ENCODE assay signal across 1 cellular context in the genomic region with DNA sequence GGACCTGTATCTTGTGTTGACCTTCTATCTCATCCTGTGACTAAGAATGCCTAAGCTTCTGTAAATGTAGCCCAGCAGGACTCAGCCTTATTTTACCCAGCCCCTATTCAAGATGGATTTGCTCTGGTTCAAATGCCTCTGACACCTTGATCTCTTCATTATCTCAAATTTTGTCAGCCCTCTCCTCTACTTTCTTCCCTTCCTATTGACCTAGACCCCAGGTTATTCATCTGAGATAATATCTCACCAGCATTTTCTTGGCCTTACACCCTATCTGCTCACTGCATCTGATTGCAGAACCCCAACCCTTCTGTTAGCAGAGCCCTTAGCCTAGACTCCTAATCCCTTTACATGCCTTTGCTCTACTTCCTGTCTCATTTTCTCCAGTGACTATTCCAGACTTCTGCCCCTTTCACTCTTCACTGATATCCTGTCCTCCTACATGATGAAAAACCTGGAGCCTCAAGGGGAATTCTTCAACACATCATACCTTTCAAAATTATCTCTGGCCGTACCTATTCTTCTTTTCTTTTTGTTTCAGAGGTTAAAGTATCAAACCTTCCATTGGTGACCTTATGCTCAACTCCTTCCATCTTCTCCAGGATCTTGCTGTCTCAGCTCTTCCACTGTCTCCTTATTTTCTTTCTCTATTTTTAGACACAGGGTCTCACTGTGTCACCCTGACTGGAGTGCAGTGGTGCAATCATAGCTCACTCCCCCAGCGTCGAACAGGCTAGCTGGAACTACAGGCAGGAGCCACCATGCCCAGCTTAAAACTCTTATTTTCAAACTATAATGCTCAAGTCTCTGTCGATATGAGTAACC.
A peak's percentile ranks its signal among the peaks of the same experiment; 100 is the strongest.
TF ChIP-seq lines count a peak whose summit lies in the region.

No MANE protein-coding gene starts in this region.

TF ChIP-seq in K562, 482 proteins besides CTCF, POLR2A, EP300 and RAD21 (continued from another document and continues in another):
- TF ChIP-seq, protein P1, sequence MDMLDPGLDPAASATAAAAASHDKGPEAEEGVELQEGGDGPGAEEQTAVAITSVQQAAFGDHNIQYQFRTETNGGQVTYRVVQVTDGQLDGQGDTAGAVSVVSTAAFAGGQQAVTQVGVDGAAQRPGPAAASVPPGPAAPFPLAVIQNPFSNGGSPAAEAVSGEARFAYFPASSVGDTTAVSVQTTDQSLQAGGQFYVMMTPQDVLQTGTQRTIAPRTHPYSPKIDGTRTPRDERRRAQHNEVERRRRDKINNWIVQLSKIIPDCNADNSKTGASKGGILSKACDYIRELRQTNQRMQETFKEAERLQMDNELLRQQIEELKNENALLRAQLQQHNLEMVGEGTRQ (CRISPR knock-in tag; IDR thresholded peaks at IDR 0.05), result no peak
- TF ChIP-seq FUS (optimal IDR thresholded peaks at IDR 0.05; ENCODE audit: low read depth, low read length), result no peak
- TF ChIP-seq HLTF (IDR thresholded peaks at IDR 0.05), result no peak
- peak; percentile 80 for TF ChIP-seq GATAD2A (IDR thresholded peaks at IDR 0.05)
- TF ChIP-seq, protein P2, sequence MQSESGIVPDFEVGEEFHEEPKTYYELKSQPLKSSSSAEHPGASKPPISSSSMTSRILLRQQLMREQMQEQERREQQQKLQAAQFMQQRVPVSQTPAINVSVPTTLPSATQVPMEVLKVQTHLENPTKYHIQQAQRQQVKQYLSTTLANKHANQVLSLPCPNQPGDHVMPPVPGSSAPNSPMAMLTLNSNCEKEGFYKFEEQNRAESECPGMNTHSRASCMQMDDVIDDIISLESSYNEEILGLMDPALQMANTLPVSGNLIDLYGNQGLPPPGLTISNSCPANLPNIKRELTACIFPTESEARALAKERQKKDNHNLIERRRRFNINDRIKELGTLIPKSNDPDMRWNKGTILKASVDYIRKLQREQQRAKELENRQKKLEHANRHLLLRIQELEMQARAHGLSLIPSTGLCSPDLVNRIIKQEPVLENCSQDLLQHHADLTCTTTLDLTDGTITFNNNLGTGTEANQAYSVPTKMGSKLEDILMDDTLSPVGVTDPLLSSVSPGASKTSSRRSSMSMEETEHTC (IDR thresholded peaks at IDR 0.05), result no peak
- no peak; the same call in 1 of the 2 replicates for TF ChIP-seq TAL1 (IDR thresholded peaks at IDR 0.05)
- no peak for TF ChIP-seq ADNP (tag; IDR thresholded peaks at IDR 0.05)
- no peak for TF ChIP-seq NFYB (IDR thresholded peaks at IDR 0.05; ENCODE audit: extremely low read depth, insufficient read length)
- TF ChIP-seq, protein P3, sequence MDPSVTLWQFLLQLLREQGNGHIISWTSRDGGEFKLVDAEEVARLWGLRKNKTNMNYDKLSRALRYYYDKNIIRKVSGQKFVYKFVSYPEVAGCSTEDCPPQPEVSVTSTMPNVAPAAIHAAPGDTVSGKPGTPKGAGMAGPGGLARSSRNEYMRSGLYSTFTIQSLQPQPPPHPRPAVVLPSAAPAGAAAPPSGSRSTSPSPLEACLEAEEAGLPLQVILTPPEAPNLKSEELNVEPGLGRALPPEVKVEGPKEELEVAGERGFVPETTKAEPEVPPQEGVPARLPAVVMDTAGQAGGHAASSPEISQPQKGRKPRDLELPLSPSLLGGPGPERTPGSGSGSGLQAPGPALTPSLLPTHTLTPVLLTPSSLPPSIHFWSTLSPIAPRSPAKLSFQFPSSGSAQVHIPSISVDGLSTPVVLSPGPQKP (CRISPR knock-in tag; IDR thresholded peaks at IDR 0.05), result no peak
- TF ChIP-seq, protein P4, sequence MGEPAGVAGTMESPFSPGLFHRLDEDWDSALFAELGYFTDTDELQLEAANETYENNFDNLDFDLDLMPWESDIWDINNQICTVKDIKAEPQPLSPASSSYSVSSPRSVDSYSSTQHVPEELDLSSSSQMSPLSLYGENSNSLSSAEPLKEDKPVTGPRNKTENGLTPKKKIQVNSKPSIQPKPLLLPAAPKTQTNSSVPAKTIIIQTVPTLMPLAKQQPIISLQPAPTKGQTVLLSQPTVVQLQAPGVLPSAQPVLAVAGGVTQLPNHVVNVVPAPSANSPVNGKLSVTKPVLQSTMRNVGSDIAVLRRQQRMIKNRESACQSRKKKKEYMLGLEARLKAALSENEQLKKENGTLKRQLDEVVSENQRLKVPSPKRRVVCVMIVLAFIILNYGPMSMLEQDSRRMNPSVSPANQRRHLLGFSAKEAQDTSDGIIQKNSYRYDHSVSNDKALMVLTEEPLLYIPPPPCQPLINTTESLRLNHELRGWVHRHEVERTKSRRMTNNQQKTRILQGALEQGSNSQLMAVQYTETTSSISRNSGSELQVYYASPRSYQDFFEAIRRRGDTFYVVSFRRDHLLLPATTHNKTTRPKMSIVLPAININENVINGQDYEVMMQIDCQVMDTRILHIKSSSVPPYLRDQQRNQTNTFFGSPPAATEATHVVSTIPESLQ (CRISPR knock-in tag; IDR thresholded peaks at IDR 0.05), result no peak
- peak; percentile 33; the same call in 1 of the 2 replicates for TF ChIP-seq ZNF134 (CRISPR knock-in tag; conservative IDR thresholded peaks at IDR 0.05)
- TF ChIP-seq DMBX1 (CRISPR knock-in tag; IDR thresholded peaks at IDR 0.05; ENCODE audit: borderline replicate concordance), result peak; percentile 99
- no peak for TF ChIP-seq ETV5 (CRISPR knock-in tag; IDR thresholded peaks at IDR 0.05; ENCODE audit: low read depth)
- TF ChIP-seq SMAD4 (CRISPR knock-in tag; conservative IDR thresholded peaks at IDR 0.05), result peak; percentile 98
- TF ChIP-seq, protein P5, sequence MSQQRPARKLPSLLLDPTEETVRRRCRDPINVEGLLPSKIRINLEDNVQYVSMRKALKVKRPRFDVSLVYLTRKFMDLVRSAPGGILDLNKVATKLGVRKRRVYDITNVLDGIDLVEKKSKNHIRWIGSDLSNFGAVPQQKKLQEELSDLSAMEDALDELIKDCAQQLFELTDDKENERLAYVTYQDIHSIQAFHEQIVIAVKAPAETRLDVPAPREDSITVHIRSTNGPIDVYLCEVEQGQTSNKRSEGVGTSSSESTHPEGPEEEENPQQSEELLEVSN (IDR thresholded peaks at IDR 0.05; ENCODE audit: borderline replicate concordance in 1 of 2, extremely low read depth in 1 of 2, insufficient read depth in 1 of 2, insufficient read length in 1 of 2, low read depth in 1 of 2, low read length in 1 of 2, poor library complexity in 1 of 2, severe bottlenecking in 1 of 2), result no peak
- TF ChIP-seq NR2C1 (IDR thresholded peaks at IDR 0.05), result 0 out of 2 replicates have a peak, but pooled peaks have one; percentile 14
- TF ChIP-seq NR2C1 (tag; IDR thresholded peaks at IDR 0.05), result peak; percentile 92
- TF ChIP-seq YBX1 (IDR thresholded peaks at IDR 0.05), result no peak
- no peak for TF ChIP-seq MXI1 (IDR thresholded peaks at IDR 0.05; ENCODE audit: low read depth, low read length)
- TF ChIP-seq, protein P6, sequence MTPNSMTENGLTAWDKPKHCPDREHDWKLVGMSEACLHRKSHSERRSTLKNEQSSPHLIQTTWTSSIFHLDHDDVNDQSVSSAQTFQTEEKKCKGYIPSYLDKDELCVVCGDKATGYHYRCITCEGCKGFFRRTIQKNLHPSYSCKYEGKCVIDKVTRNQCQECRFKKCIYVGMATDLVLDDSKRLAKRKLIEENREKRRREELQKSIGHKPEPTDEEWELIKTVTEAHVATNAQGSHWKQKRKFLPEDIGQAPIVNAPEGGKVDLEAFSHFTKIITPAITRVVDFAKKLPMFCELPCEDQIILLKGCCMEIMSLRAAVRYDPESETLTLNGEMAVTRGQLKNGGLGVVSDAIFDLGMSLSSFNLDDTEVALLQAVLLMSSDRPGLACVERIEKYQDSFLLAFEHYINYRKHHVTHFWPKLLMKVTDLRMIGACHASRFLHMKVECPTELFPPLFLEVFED (CRISPR knock-in tag; conservative IDR thresholded peaks at IDR 0.05), result peak; percentile 83
- TF ChIP-seq, protein P7, sequence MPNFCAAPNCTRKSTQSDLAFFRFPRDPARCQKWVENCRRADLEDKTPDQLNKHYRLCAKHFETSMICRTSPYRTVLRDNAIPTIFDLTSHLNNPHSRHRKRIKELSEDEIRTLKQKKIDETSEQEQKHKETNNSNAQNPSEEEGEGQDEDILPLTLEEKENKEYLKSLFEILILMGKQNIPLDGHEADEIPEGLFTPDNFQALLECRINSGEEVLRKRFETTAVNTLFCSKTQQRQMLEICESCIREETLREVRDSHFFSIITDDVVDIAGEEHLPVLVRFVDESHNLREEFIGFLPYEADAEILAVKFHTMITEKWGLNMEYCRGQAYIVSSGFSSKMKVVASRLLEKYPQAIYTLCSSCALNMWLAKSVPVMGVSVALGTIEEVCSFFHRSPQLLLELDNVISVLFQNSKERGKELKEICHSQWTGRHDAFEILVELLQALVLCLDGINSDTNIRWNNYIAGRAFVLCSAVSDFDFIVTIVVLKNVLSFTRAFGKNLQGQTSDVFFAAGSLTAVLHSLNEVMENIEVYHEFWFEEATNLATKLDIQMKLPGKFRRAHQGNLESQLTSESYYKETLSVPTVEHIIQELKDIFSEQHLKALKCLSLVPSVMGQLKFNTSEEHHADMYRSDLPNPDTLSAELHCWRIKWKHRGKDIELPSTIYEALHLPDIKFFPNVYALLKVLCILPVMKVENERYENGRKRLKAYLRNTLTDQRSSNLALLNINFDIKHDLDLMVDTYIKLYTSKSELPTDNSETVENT (CRISPR knock-in tag; IDR thresholded peaks at IDR 0.05), result no peak
- TF ChIP-seq KLF6 (CRISPR knock-in tag; IDR thresholded peaks at IDR 0.05; ENCODE audit: borderline replicate concordance), result peak; percentile 96
- no peak for TF ChIP-seq ZNF146 (CRISPR knock-in tag; IDR thresholded peaks at IDR 0.05; ENCODE audit: unreplicated experiment)
- no peak for TF ChIP-seq NR3C1 (CRISPR knock-in tag; IDR thresholded peaks at IDR 0.05)
- no peak for TF ChIP-seq FOXJ3 (CRISPR knock-in tag; IDR thresholded peaks at IDR 0.05)
- TF ChIP-seq, protein P8, sequence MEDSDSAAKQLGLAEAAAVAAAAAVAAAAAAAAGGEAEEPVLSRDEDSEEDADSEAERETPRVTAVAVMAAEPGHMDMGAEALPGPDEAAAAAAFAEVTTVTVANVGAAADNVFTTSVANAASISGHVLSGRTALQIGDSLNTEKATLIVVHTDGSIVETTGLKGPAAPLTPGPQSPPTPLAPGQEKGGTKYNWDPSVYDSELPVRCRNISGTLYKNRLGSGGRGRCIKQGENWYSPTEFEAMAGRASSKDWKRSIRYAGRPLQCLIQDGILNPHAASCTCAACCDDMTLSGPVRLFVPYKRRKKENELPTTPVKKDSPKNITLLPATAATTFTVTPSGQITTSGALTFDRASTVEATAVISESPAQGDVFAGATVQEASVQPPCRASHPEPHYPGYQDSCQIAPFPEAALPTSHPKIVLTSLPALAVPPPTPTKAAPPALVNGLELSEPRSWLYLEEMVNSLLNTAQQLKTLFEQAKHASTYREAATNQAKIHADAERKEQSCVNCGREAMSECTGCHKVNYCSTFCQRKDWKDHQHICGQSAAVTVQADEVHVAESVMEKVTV (CRISPR knock-in tag; IDR thresholded peaks at IDR 0.05), result peak; percentile 50
- no peak for TF ChIP-seq SMARCC2 (IDR thresholded peaks at IDR 0.05; ENCODE audit: low read depth)
- no peak for TF ChIP-seq ZNF551 (CRISPR knock-in tag; IDR thresholded peaks at IDR 0.05)
- peak; percentile 65 for TF ChIP-seq ZKSCAN3 (CRISPR knock-in tag; IDR thresholded peaks at IDR 0.05)
- TF ChIP-seq GTF2F1 (IDR thresholded peaks at IDR 0.05; ENCODE audit: low read depth, low read length), result no peak
- TF ChIP-seq, protein P9, sequence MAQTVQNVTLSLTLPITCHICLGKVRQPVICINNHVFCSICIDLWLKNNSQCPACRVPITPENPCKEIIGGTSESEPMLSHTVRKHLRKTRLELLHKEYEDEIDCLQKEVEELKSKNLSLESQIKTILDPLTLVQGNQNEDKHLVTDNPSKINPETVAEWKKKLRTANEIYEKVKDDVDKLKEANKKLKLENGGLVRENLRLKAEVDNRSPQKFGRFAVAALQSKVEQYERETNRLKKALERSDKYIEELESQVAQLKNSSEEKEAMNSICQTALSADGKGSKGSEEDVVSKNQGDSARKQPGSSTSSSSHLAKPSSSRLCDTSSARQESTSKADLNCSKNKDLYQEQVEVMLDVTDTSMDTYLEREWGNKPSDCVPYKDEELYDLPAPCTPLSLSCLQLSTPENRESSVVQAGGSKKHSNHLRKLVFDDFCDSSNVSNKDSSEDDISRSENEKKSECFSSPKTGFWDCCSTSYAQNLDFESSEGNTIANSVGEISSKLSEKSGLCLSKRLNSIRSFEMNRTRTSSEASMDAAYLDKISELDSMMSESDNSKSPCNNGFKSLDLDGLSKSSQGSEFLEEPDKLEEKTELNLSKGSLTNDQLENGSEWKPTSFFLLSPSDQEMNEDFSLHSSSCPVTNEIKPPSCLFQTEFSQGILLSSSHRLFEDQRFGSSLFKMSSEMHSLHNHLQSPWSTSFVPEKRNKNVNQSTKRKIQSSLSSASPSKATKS (CRISPR knock-in tag; IDR thresholded peaks at IDR 0.05), result 0 out of 2 replicates have a peak, but pooled peaks have one; percentile 68
- peak; percentile 76 for TF ChIP-seq ZNF707 (CRISPR knock-in tag; conservative IDR thresholded peaks at IDR 0.05)
- TF ChIP-seq BCOR (IDR thresholded peaks at IDR 0.05), result no peak
- TF ChIP-seq SREBF2 (CRISPR knock-in tag; IDR thresholded peaks at IDR 0.05), result no peak
- TF ChIP-seq, protein P10, sequence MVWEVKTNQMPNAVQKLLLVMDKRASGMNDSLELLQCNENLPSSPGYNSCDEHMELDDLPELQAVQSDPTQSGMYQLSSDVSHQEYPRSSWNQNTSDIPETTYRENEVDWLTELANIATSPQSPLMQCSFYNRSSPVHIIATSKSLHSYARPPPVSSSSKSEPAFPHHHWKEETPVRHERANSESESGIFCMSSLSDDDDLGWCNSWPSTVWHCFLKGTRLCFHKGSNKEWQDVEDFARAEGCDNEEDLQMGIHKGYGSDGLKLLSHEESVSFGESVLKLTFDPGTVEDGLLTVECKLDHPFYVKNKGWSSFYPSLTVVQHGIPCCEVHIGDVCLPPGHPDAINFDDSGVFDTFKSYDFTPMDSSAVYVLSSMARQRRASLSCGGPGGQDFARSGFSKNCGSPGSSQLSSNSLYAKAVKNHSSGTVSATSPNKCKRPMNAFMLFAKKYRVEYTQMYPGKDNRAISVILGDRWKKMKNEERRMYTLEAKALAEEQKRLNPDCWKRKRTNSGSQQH (CRISPR knock-in tag; IDR thresholded peaks at IDR 0.05), result peak; percentile 96
- no peak; the same call in 1 of the 2 replicates for TF ChIP-seq EP400 (IDR thresholded peaks at IDR 0.05)
- TF ChIP-seq BRD9 (IDR thresholded peaks at IDR 0.05; ENCODE audit: low read depth, partially characterized antibody), result no peak
- TF ChIP-seq, protein P11, sequence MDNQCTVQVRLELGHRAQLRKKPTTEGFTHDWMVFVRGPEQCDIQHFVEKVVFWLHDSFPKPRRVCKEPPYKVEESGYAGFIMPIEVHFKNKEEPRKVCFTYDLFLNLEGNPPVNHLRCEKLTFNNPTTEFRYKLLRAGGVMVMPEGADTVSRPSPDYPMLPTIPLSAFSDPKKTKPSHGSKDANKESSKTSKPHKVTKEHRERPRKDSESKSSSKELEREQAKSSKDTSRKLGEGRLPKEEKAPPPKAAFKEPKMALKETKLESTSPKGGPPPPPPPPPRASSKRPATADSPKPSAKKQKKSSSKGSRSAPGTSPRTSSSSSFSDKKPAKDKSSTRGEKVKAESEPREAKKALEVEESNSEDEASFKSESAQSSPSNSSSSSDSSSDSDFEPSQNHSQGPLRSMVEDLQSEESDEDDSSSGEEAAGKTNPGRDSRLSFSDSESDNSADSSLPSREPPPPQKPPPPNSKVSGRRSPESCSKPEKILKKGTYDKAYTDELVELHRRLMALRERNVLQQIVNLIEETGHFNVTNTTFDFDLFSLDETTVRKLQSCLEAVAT (IDR thresholded peaks at IDR 0.05), result peak in 1 of 2 experiments; percentile 54; a peak in 1 of 4 replicates
- no peak for TF ChIP-seq ZNF263 (CRISPR knock-in tag; IDR thresholded peaks at IDR 0.05; ENCODE audit: borderline replicate concordance)
- no peak for TF ChIP-seq SP1 (CRISPR knock-in tag; IDR thresholded peaks at IDR 0.05)
- TF ChIP-seq CBFA2T3 (IDR thresholded peaks at IDR 0.05), result peak; percentile 42; the same call in 1 of the 2 replicates
- TF ChIP-seq HDAC3 (IDR thresholded peaks at IDR 0.05; ENCODE audit: borderline replicate concordance, partially characterized antibody), result no peak
- TF ChIP-seq CHD1 (IDR thresholded peaks at IDR 0.05; ENCODE audit: low read length), result no peak
- peak; percentile 70; the same call in 1 of the 2 replicates for TF ChIP-seq PPARD (CRISPR knock-in tag; IDR thresholded peaks at IDR 0.05)
- TF ChIP-seq SRSF3 (IDR thresholded peaks at IDR 0.05; ENCODE audit: insufficient read depth, low read length), result no peak
- TF ChIP-seq HNRNPH1 (optimal IDR thresholded peaks at IDR 0.05; ENCODE audit: low read depth, low read length), result no peak
